8 cellular contexts compared by ENCODE assay signal in the genomic region with DNA sequence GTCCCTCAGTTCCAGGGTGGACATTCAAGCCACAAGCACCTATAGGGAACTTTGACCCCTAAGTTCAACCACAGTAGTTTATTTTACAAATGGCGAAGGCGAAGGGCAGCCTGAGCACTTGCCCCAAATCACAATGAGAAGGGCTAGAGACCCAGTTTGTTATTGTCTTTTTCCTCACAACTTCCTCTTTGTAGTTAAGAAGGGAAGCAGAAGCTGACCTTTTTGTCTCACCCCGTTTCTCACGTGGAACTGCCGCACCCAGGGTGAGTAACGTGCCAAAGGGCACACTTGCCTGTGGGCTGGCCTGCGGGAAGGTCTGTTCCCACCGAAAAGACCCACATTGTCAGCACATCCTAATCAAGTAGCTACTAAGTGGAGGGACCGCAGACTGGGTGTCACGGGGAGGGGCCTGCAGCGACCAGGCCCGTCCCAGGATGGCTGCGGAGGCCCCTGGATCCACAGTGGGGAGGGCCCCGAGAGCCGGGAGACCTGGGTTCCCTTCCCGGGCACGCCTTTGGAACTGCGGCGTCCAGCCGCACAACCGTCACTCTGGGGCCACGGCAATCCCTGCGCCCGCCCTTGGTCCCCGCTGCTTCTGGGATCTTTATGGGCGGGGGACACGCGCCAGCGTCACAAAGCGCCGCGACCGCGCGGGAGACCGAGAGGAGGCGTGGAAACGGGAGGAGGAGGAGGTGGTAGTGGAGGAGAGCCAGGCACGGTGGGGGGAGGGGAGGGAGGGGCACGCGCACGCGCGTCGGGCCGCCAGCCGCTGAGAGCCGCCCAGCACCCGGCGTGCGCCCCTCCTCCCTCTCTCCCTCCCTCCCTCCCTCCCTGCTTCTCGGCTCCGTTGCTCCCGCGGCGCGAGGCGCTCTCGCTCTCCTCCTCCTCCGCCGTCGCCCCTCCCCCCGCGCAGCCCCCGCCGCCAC. TPM values are rescaled to one million over a fixed set of nuclear protein-coding genes. Genes with fewer than 3 reads are reported as not detected.
DNase-seq lines count a peak whose midpoint lies in the region; ATAC-seq, FAIRE-seq and TF ChIP-seq lines count a peak whose summit lies in the region.

A gene with protein sequence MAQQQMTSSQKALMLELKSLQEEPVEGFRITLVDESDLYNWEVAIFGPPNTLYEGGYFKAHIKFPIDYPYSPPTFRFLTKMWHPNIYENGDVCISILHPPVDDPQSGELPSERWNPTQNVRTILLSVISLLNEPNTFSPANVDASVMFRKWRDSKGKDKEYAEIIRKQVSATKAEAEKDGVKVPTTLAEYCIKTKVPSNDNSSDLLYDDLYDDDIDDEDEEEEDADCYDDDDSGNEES (plus strand): TSS at position 834 of the 926 bp plus-strand sequence. CDS start 598 bp downstream, outside the sequence.

- peak; percentile 51 for TF ChIP-seq POLR2A in esophagus muscularis mucosa (IDR thresholded peaks at IDR 0.05; ENCODE audit: low read depth)

- no peak for FAIRE-seq in RCC 7860 (lab: Jason Lieb, UNC)

- H3K9ac ChIP-seq in Karpas-422 (ENCODE audit: low read length): peak within 1 kb of the TSS; percentile 98

- WGBS in esophagus muscularis mucosa: 21% methylated on average over 6 of the region's 66 CpGs

- H3K27me3 ChIP-seq in Karpas-422 (ENCODE audit: low read length) (no peaks in the 10 kb centered on the region), esophagus muscularis mucosa (no peaks in the 10 kb centered on the region)

- no peak for TF ChIP-seq EP300 in esophagus muscularis mucosa (IDR thresholded peaks at IDR 0.05)

- H4K20me1 ChIP-seq in Karpas-422 (ENCODE audit: insufficient read depth, low read depth, low read length): peaks cover 17% of the 10 kb centered on the region; the same call in 1 of the 2 replicates

- H2AFZ ChIP-seq in Karpas-422 (ENCODE audit: low read length): peak within 1 kb of the TSS; percentile 64; the same call in 1 of the 2 replicates

- peak within 1 kb of the TSS; percentile 97 for H3K4me3 ChIP-seq in Karpas-422 (ENCODE audit: low read length)
- H3K4me3 ChIP-seq in esophagus muscularis mucosa: peak within 1 kb of the TSS; percentile 79 to 94 (median 92)

- peak within 1 kb of the TSS; percentile 86 for H3K27ac Mint-ChIP-seq in activated T-cell treated with anti-CD3 and anti-CD28 coated beads, Interleukin-2, amount 50 U/mL, for 72 hours

- TF ChIP-seq CTCF in esophagus muscularis mucosa (IDR thresholded peaks at IDR 0.05): no peak

- H3K27ac ChIP-seq in Karpas-422 (ENCODE audit: low read length) (peak within 1 kb of the TSS; percentile 82), esophagus muscularis mucosa (replicated peaks in 1 of 4) (peak within 1 kb of the TSS; percentile 96 to 100 (median 98))

- peaks cover 5 to 6% of the 10 kb centered on the region in 2 donors for H3K36me3 Mint-ChIP-seq in activated T-cell treated with anti-CD3 and anti-CD28 coated beads, Interleukin-2, amount 50 U/mL, for 72 hours (ENCODE audit: insufficient read depth in 2 of 2)

- peak within 1 kb of the TSS; percentile 88 to 95 for H3K4me3 Mint-ChIP-seq in activated T-cell treated with anti-CD3 and anti-CD28 coated beads, Interleukin-2, amount 50 U/mL, for 72 hours

- H3K4me1 ChIP-seq in Karpas-422 (ENCODE audit: low read length) (peaks cover 45% of the 10 kb centered on the region), esophagus muscularis mucosa (peaks cover 40 to 69% (median 61%) of the 10 kb centered on the region in 4 donors)

- no peaks in the 10 kb centered on the region for H3K27me3 Mint-ChIP-seq in activated T-cell treated with anti-CD3 and anti-CD28 coated beads, Interleukin-2, amount 50 U/mL, for 72 hours (ENCODE audit: low read depth)

- intact Hi-C loops in esophagus muscularis mucosa (cut with DNase I): loop anchor here (2.0 kb wide), 1 partner anchor 36 kb away; no protein-coding TSS in a partner anchor

- peak; percentile 56 for ATAC-seq in GM21825 (IDR thresholded peaks at IDR 0.05; ENCODE audit: unreplicated experiment)
- peak; percentile 80 to 83 for ATAC-seq in activated T-cell treated with anti-CD3 and anti-CD28 coated beads, Interleukin-2, amount 50 U/mL, for 72 hours (replicated peaks in 1 of 2)

- peak within 1 kb of the TSS; percentile 92 for H3K4me2 ChIP-seq in Karpas-422 (ENCODE audit: low read depth, low read length, poor library complexity, severe bottlenecking)

- H3K9me3 ChIP-seq in Karpas-422 (ENCODE audit: low read length) (no peaks in the 10 kb centered on the region), esophagus muscularis mucosa (no peaks in the 10 kb centered on the region)

- no peaks in the 10 kb centered on the region; the same call in 1 of the 2 replicates for H3K36me3 ChIP-seq in Karpas-422 (ENCODE audit: insufficient read depth, low read length)
- no peaks in the 10 kb centered on the region for H3K36me3 ChIP-seq in esophagus muscularis mucosa

- DNase-seq in DMS79 (lab: John Stamatoyannopoulos, UW) (peak; percentile 87), Karpas-422 (peak; percentile 97), RCC 7860 (ENCODE audit: low spot score) (peak; percentile 81), esophagus muscularis mucosa (ENCODE audit: extremely low spot score) (peak; percentile 97), myocyte (ENCODE audit: low read depth) (peak; percentile 91)
- peak; percentile 85 to 90 for DNase-seq in activated T-cell treated with anti-CD3 and anti-CD28 coated beads, Interleukin-2, amount 50 U/mL, for 72 hours
- DNase-seq in stimulated activated CD8-positive, alpha-beta memory T cell treated with anti-CD3 and anti-CD28 coated beads, Interleukin-7, amount 100 ng/mL, for 48 hours (ENCODE audit: extremely low read depth in 1 of 2, low read depth in 1 of 2): peak; percentile 83 to 88

- no peaks in the 10 kb centered on the region for H3K9me3 Mint-ChIP-seq in activated T-cell treated with anti-CD3 and anti-CD28 coated beads, Interleukin-2, amount 50 U/mL, for 72 hours

- H3K4me1 Mint-ChIP-seq in activated T-cell treated with anti-CD3 and anti-CD28 coated beads, Interleukin-2, amount 50 U/mL, for 72 hours (ENCODE audit: low read depth): peaks cover 60% of the 10 kb centered on the region

- no peaks in the 10 kb centered on the region for H3K9me2 ChIP-seq in Karpas-422 (replicated peaks; ENCODE audit: insufficient read depth, low read length)

- H3K79me2 ChIP-seq in Karpas-422 (ENCODE audit: low read length): peaks cover 44% of the 10 kb centered on the region

RNA-seq across cellular contexts. Expression of the gene that starts here (rescaled TPM):
- total RNA-seq in Karpas-422 (2014; rRNA removed; shearing (Covaris generic); ENCODE audit: low replicate concordance): 21.7 and 34.0 TPM in 2 replicates
- total RNA-seq in activated T-cell treated with anti-CD3 and anti-CD28 coated beads, Interleukin-2, amount 50 U/mL, for 72 hours: 10 to 100 TPM; 58.1 to 59.7 TPM
- 10 to 100 TPM; 27.8 to 45.1 (median 34.4) TPM for total RNA-seq in esophagus muscularis mucosa
- total RNA-seq in myocyte: 14.9 and 17.1 TPM in 2 replicates
- 32.9 TPM for polyA plus RNA-seq in myocyte (2012)

Comparison
In these comparisons a context has a peak if more than half of its experiments do, and no peak if none do; other contexts are left out.
1. Peak in every context shown above with its lines: DNase-seq, ATAC-seq, H3K4me3 ChIP-seq and H3K27ac ChIP-seq.